ENCODE assay signal across 28 cellular contexts in the genomic region with DNA sequence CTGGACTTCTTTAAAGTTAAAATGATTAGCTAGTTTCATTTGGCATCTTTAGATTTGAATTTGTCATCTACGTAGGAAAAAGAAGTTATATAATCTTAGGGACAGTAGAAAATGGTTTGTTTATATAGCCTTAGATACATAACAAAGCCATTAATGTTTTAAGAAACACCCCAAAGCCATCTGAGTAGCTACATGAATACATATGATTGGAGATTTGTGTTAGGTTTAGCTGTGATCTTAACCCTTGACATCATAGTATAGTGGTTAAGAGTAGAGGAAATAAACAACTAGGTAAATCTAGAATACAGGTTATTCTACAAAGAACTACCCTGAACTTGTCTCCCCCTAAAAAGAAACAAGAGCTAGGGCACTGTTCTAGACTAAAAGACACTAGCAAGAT.
"Had no signal": no experiment of that assay in that cellular context is flagged by ENCODE, and none has a peak within 500 bp of the region (broad histone marks: within the 10 kb centered on the region; RNA-seq: fewer than 3 reads in every experiment).

No MANE protein-coding gene starts in this region.

- H3K4me2 ChIP-seq: SK-N-SH had no signal

- DNase-seq: activated CD4-positive, alpha-beta memory T cell treated with anti-CD3 and anti-CD28 coated beads for 36 hours; activated CD4-positive, alpha-beta T cell treated with anti-CD3 and anti-CD28 coated beads, Interleukin-2, amount 10 ng/mL, durations not matched to agents 24 days and 14 days; activated CD4-positive, CD25-positive, alpha-beta regulatory T cell treated with anti-CD3 and anti-CD28 coated beads, Interleukin-2, amount 50 U/mL, for 72 hours; activated CD8-positive, alpha-beta memory T cell treated with anti-CD3 and anti-CD28 coated beads for 24 hours; activated gamma-delta T cell; activated naive CD4-positive, alpha-beta T cell treated with anti-CD3 and anti-CD28 coated beads for 36 hours; activated T-cell treated with anti-CD3 and anti-CD28 coated beads, Interleukin-2, amount 50 U/mL, for 4 hours; amygdala; NCI-H1092; NCI-H1417; NCI-H1694; NCI-H2029; NCI-H345; NCI-H510A; NCI-H526 treated with DMSO at 0.1 percent for 48 hours; NCI-H82; OCI-M1; RPMI8226; SJCRH30; SK-N-SH; T-helper 1 cell had no signal

- H3K4me3 Mint-ChIP-seq: activated CD4-positive, alpha-beta memory T cell treated with anti-CD3 and anti-CD28 coated beads for 36 hours; activated CD4-positive, alpha-beta T cell treated with anti-CD3 and anti-CD28 coated beads, Interleukin-2, amount 10 ng/mL, durations not matched to agents 24 days and 14 days; activated naive CD4-positive, alpha-beta T cell treated with anti-CD3 and anti-CD28 coated beads for 36 hours; activated naive CD8-positive, alpha-beta T cell; activated T-cell treated with anti-CD3 and anti-CD28 coated beads, Interleukin-2, amount 50 U/mL, for 4 hours; activated T-helper 17 cell treated with anti-CD3 and anti-CD28 coated beads, Interleukin-2, amount 50 U/mL, for 72 hours; brain; T-helper 2 cell treated with Interferon-gamma antibody and Interleukin-4, amounts not matched to agents 5 μg/mL and 100 μg/mL, for 36 hours had no signal

- H3K27me3 ChIP-seq: SJCRH30 had no signal

- ATAC-seq: activated T-cell treated with anti-CD3 and anti-CD28 coated beads, Interleukin-2, amount 50 U/mL, for 4 hours; activated T-helper 17 cell treated with anti-CD3 and anti-CD28 coated beads, Interleukin-2, amount 50 U/mL, for 72 hours; Panc1; Right ventricle myocardium inferior had no signal

- H3K9me3 Mint-ChIP-seq: activated CD4-positive, alpha-beta memory T cell treated with anti-CD3 and anti-CD28 coated beads for 36 hours; activated naive CD4-positive, alpha-beta T cell treated with anti-CD3 and anti-CD28 coated beads for 36 hours; activated T-cell treated with anti-CD3 and anti-CD28 coated beads, Interleukin-2, amount 50 U/mL, for 4 hours; activated T-helper 17 cell treated with anti-CD3 and anti-CD28 coated beads, Interleukin-2, amount 50 U/mL, for 72 hours had no signal

- H3K9me3 ChIP-seq: SJCRH30, SK-N-SH had no signal

- H3K9ac ChIP-seq: SK-N-SH had no signal

- H3K27ac ChIP-seq: SJCRH30 had no signal

- H3K27me3 Mint-ChIP-seq: activated CD4-positive, alpha-beta memory T cell treated with anti-CD3 and anti-CD28 coated beads for 36 hours; activated CD4-positive, alpha-beta T cell treated with anti-CD3 and anti-CD28 coated beads, Interleukin-2, amount 10 ng/mL, durations not matched to agents 24 days and 14 days; activated naive CD8-positive, alpha-beta T cell; activated T-helper 17 cell treated with anti-CD3 and anti-CD28 coated beads, Interleukin-2, amount 50 U/mL, for 72 hours; brain had no signal

- H3K4me1 Mint-ChIP-seq: brain had no signal

- FAIRE-seq: astrocyte had no signal

- H3K27ac Mint-ChIP-seq: activated CD4-positive, alpha-beta memory T cell treated with anti-CD3 and anti-CD28 coated beads for 36 hours; activated CD4-positive, alpha-beta T cell treated with anti-CD3 and anti-CD28 coated beads, Interleukin-2, amount 10 ng/mL, durations not matched to agents 24 days and 14 days; activated naive CD4-positive, alpha-beta T cell treated with anti-CD3 and anti-CD28 coated beads for 36 hours; activated naive CD8-positive, alpha-beta T cell; activated T-helper 17 cell treated with anti-CD3 and anti-CD28 coated beads, Interleukin-2, amount 50 U/mL, for 72 hours; brain; T-helper 2 cell treated with Interferon-gamma antibody and Interleukin-4, amounts not matched to agents 5 μg/mL and 100 μg/mL, for 36 hours had no signal

- H3K4me3 ChIP-seq: SJCRH30 had no signal

- H3K4me1 ChIP-seq: SJCRH30 had no signal
